Comparison of ENCODE assay signal across 1 cellular context in the genomic region with DNA sequence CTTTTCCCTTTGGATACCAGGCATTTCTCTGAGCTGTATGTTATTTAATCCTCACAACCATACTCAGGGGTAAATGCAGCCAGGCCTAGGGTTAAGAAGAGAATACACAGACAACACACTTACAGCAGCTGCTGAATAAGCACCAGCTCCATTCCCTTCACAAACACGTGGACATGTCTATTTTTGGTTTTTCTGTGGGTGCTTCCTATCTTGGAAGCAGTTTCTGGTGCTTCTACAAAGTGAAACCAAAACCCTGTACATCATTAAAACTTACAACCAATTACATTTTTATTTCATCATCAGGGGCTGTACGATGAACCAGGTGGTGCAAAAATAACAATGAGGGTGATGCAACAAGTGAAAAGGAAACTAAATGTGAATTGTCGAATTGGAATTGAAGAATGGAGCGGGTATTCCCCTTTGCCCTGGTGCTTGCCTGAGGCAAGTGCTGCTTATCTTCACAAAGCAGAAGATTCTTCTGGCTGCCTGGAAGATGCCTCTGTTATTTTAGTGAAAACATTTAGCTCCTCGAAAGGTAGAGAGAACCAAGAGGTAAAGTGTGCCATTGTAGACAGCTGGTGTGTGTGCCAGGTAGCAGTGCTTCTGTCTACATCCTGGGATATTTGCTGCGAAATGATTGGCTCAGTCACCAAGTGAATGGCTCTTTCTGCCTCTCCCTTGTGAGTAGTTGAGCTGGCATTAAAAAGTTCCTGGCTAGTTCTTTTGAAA.
TF ChIP-seq lines count a peak whose summit lies in the region.

No MANE protein-coding gene starts in this region.

TF ChIP-seq in IMR-90, 13 proteins besides CTCF, POLR2A, EP300 and RAD21:
- TF ChIP-seq CEBPB (IDR thresholded peaks at IDR 0.05; ENCODE audit: low read depth, low read length) (peak; percentile 84), MAZ (IDR thresholded peaks at IDR 0.05; ENCODE audit: borderline replicate concordance, low read depth, low read length) (no peak), MXI1 (IDR thresholded peaks at IDR 0.05; ENCODE audit: borderline replicate concordance, low read depth, low read length) (peak; percentile 53; the same call in 1 of the 2 replicates)
